ENCODE assay signal across 27 cellular contexts in the genomic region with DNA sequence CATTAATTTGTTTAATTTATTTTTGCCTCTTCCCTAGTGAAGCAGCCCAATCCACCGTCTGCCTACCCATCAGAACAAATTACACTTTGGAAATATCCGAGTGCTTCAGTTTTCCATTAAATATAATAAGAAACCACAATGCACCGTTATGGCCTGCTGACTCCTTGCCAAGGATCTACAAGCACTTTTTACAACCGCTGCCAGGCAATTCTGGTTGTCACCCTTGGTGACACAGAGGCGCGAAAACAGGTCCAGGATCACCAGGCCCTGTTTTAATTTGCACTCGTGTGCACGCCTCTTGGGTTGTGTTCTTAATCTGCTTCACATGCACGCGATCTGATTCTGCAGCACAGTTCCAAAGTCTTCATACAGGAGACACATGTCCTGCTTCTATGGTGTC. TPM values are rescaled to one million over a fixed set of nuclear protein-coding genes. Genes with fewer than 3 reads are reported as not detected.
"Had no signal": no experiment of that assay in that cellular context is flagged by ENCODE, and none has a peak within 500 bp of the region (broad histone marks: within the 10 kb centered on the region; RNA-seq: fewer than 3 reads in every experiment).

No MANE protein-coding gene starts in this region.

- FAIRE-seq: urothelium cell line had no signal

- ATAC-seq: left cardiac atrium; naive thymus-derived CD4-positive, alpha-beta T cell; natural killer cell treated with Interleukin-12 subunit alpha and Interleukin-12 subunit beta and Interleukin-15 and Interleukin-18, amount 100 ng/mL, for 72 hours; right cardiac atrium; sciatic nerve; stimulated activated naive B cell treated with anti-CD40 and anti-IgM and Interleukin-4, amounts not matched to agents 10 μg/mL and 1 μg/mL and 100 μg/mL, for 72 hours; stimulated activated naive CD8-positive, alpha-beta T cell treated with anti-CD3 and anti-CD28 coated beads, Interleukin-15, Interleukin-2, amounts not matched to agents 100 U/mL and 50 U/mL, for 24 hours; upper lobe of right lung had no signal

- H3K27me3 ChIP-seq: ovary, stomach, testis, thyroid gland, upper lobe of right lung had no signal

- H3K36me3 ChIP-seq: left ventricle myocardium inferior, ovary, stomach, thyroid gland, upper lobe of right lung had no signal

- H3K4me3 Mint-ChIP-seq: mesothelial cell of epicardium; naive thymus-derived CD4-positive, alpha-beta T cell; natural killer cell treated with Interleukin-12 subunit alpha and Interleukin-12 subunit beta and Interleukin-15 and Interleukin-18, amount 100 ng/mL, for 72 hours; stimulated activated naive B cell treated with anti-CD40 and anti-IgM and Interleukin-4, amounts not matched to agents 10 μg/mL and 1 μg/mL and 100 μg/mL, for 72 hours had no signal

- H3K4me2 ChIP-seq: hepatocyte had no signal

- H3K36me3 Mint-ChIP-seq: mesothelial cell of epicardium; naive thymus-derived CD4-positive, alpha-beta T cell; natural killer cell treated with Interleukin-12 subunit alpha and Interleukin-12 subunit beta and Interleukin-15 and Interleukin-18, amount 100 ng/mL, for 72 hours; stimulated activated naive B cell treated with anti-CD40 and anti-IgM and Interleukin-4, amounts not matched to agents 10 μg/mL and 1 μg/mL and 100 μg/mL, for 72 hours had no signal

- H3K4me1 Mint-ChIP-seq: mesothelial cell of epicardium; naive thymus-derived CD4-positive, alpha-beta T cell; stimulated activated naive B cell treated with anti-CD40 and anti-IgM and Interleukin-4, amounts not matched to agents 10 μg/mL and 1 μg/mL and 100 μg/mL, for 72 hours had no signal

- H2AFZ ChIP-seq: hepatocyte had no signal

- DNase-seq: islet precursor cell; left cardiac atrium; left ventricle myocardium inferior; mesendoderm; naive thymus-derived CD4-positive, alpha-beta T cell; ovary; right cardiac atrium; stimulated activated CD4-positive, alpha-beta T cell treated with anti-CD3 and anti-CD28 coated beads, Interleukin-12 subunit alpha, Interleukin-12 subunit beta, amount 100 ng/mL, for 4 hours; stimulated activated CD4-positive, alpha-beta T cell treated with anti-CD3 and anti-CD28 coated beads, Interleukin-15, amount 100 ng/mL, for 24 hours; stimulated activated CD4-positive, alpha-beta T cell treated with anti-CD3 and anti-CD28 coated beads, Interleukin-2, amount 100 ng/mL, for 24 hours; stimulated activated CD4-positive, alpha-beta T cell treated with anti-CD3 and anti-CD28 coated beads, Interleukin-4, amount 100 ng/mL, for 1 hour; stimulated activated naive B cell treated with anti-CD40 and anti-IgM and Interleukin-4, amounts not matched to agents 10 μg/mL and 1 μg/mL and 100 μg/mL, for 72 hours; stimulated activated naive CD8-positive, alpha-beta T cell treated with anti-CD3 and anti-CD28 coated beads, Interleukin-15, Interleukin-2, amounts not matched to agents 100 U/mL and 50 U/mL, for 24 hours; stomach; testis; thyroid gland; trophoblast cell; upper lobe of right lung had no signal

- H3K4me3 ChIP-seq: hepatocyte, left ventricle myocardium inferior, lung, ovary, skin epidermis, stomach, testis, thyroid gland, upper lobe of right lung had no signal

- H3K27ac Mint-ChIP-seq: mesothelial cell of epicardium; natural killer cell treated with Interleukin-12 subunit alpha and Interleukin-12 subunit beta and Interleukin-15 and Interleukin-18, amount 100 ng/mL, for 72 hours; progenitor cell of endocrine pancreas; stimulated activated naive B cell treated with anti-CD40 and anti-IgM and Interleukin-4, amounts not matched to agents 10 μg/mL and 1 μg/mL and 100 μg/mL, for 72 hours had no signal

- H3K4me1 ChIP-seq: left ventricle myocardium inferior, stomach, testis, thyroid gland, upper lobe of right lung had no signal

- H3K9me3 Mint-ChIP-seq: natural killer cell treated with Interleukin-12 subunit alpha and Interleukin-12 subunit beta and Interleukin-15 and Interleukin-18, amount 100 ng/mL, for 72 hours had no signal

- H3K27ac ChIP-seq: hepatocyte, left ventricle myocardium inferior, ovary, skin epidermis, stomach, testis, thyroid gland, upper lobe of right lung had no signal

- H3K79me2 ChIP-seq: hepatocyte had no signal

RNA-seq across cellular contexts. Expression of a gene that starts 43.9 kb away (rescaled TPM):
- total RNA-seq: naive thymus-derived CD4-positive, alpha-beta T cell; natural killer cell treated with Interleukin-12 subunit alpha and Interleukin-12 subunit beta and Interleukin-15 and Interleukin-18, amount 100 ng/mL, for 72 hours; pulmonary artery endothelial cell; upper lobe of right lung had no signal
- polyA plus RNA-seq: naive thymus-derived CD4-positive, alpha-beta T cell had no signal
